ENCODE assay signal across 15 cellular contexts in genomic region chr17:77131919-77132318, GRCh38. TPM values are rescaled to one million over a fixed set of nuclear protein-coding genes. Genes with fewer than 3 reads are reported as not detected.
DNase-seq lines count a peak whose midpoint lies in the region; ATAC-seq, FAIRE-seq and TF ChIP-seq lines count a peak whose summit lies in the region.
"Had no signal": no experiment of that assay in that cellular context is flagged by ENCODE, and none has a peak within 500 bp of the region (broad histone marks: within the 10 kb centered on the region; RNA-seq: fewer than 3 reads in every experiment).

No MANE protein-coding gene starts in this region.

- peaks cover 54% of the 10 kb centered on the region for H3K4me1 Mint-ChIP-seq in chondrocyte (ENCODE audit: low read depth)
- H3K4me1 Mint-ChIP-seq in stimulated activated effector memory CD8-positive, alpha-beta T cell treated with anti-CD3 and anti-CD28 coated beads, Interleukin-12 subunit alpha, Interleukin-12 subunit beta, amount 100 ng/mL, for 72 hours: peaks cover 49% of the 10 kb centered on the region

- H3K4me3 ChIP-seq in heart left ventricle (peak overlapping the region in 5 of 12 donors; percentile 13 to 41 (median 33)), keratinocyte (ENCODE audit: control insufficient read depth in 2 of 3, extremely low read depth in 1 of 3, insufficient read depth in 2 of 3, low read depth in 1 of 3, low read length in 3 of 3) (no peak overlapping the region)
- H3K4me3 ChIP-seq: colonic mucosa, neural progenitor cell, Peyer's patch had no signal

- peak overlapping the region; percentile 76 for H3K27ac Mint-ChIP-seq in chondrocyte (ENCODE audit: unreplicated experiment)
- no peak overlapping the region for H3K27ac Mint-ChIP-seq in stimulated activated effector memory CD8-positive, alpha-beta T cell treated with anti-CD3 and anti-CD28 coated beads, Interleukin-12 subunit alpha, Interleukin-12 subunit beta, amount 100 ng/mL, for 72 hours
- H3K27ac Mint-ChIP-seq: activated naive CD4-positive, alpha-beta T cell treated with anti-CD3 and anti-CD28 coated beads, Interleukin-2, amount 50 U/mL, for 72 hours; neural progenitor cell; type B pancreatic cell had no signal

- DNase-seq in heart left ventricle (peak in 1 of 5 donors; percentile 37), cardiac septum (ENCODE audit: low spot score) (no peak), chondrocyte (ENCODE audit: low spot score) (no peak), keratinocyte (ENCODE audit: low read depth, low spot score) (no peak), GM19240 (ENCODE audit: insufficient read length, low spot score) (no peak), D341Med (ENCODE audit: low spot score) (no peak)
- DNase-seq in stimulated activated effector memory CD8-positive, alpha-beta T cell treated with anti-CD3 and anti-CD28 coated beads, Interleukin-12 subunit alpha, Interleukin-12 subunit beta, amount 100 ng/mL, for 72 hours (ENCODE audit: low spot score in 2 of 2): no peak
- DNase-seq: colonic mucosa, Peyer's patch had no signal

- intact Hi-C loops in heart left ventricle (cut with DNase I): no loop called here
- intact Hi-C loops in cardiac septum (cut with DNase I): no loop called here

- TF ChIP-seq CTCF in heart left ventricle (IDR thresholded peaks at IDR 0.05): no peak
- TF ChIP-seq CTCF in chondrocyte (IDR thresholded peaks at IDR 0.05): no peak
- no peak for TF ChIP-seq CTCF in keratinocyte (optimal IDR thresholded peaks at IDR 0.05 in 1 of 3, IDR thresholded peaks at IDR 0.05 in 1 of 3, conservative IDR thresholded peaks at IDR 0.05 in 1 of 3; ENCODE audit: extremely low read depth in 1 of 3, insufficient read depth in 2 of 3, low read length in 3 of 3)

- H3K79me2 ChIP-seq in keratinocyte (ENCODE audit: control insufficient read depth, insufficient read depth, low read length): no peaks in the 10 kb centered on the region

- no peak overlapping the region for H2AFZ ChIP-seq in keratinocyte (ENCODE audit: control insufficient read depth, low read length)
- H2AFZ ChIP-seq: neural progenitor cell had no signal

- H4K20me1 ChIP-seq in keratinocyte (ENCODE audit: control insufficient read depth, extremely low read depth, insufficient read depth, low read length): no peaks in the 10 kb centered on the region

- no peak for TF ChIP-seq POLR2A in heart left ventricle (IDR thresholded peaks at IDR 0.05)

- WGBS in heart left ventricle, 4 donors: 37 to 49% (median 39%) methylated on average over 5 of the region's 5 CpGs

- H3K9ac ChIP-seq in keratinocyte (ENCODE audit: control insufficient read depth, extremely low read depth, insufficient read depth, low read length): peak overlapping the region; percentile 70
- H3K9ac ChIP-seq: neural progenitor cell had no signal

- no peaks in the 10 kb centered on the region for H3K36me3 ChIP-seq in heart left ventricle
- H3K36me3 ChIP-seq in keratinocyte (ENCODE audit: control insufficient read depth in 2 of 2, extremely low read depth in 1 of 2, insufficient read depth in 2 of 2, low read length in 2 of 2): no peaks in the 10 kb centered on the region
- H3K36me3 ChIP-seq: colonic mucosa, neural progenitor cell, Peyer's patch had no signal

- FAIRE-seq in keratinocyte (lab: Jason Lieb, UNC): peak; percentile 57
- FAIRE-seq: A204.1, D721Med had no signal

- H3K9me3 ChIP-seq in heart left ventricle (peaks cover 0 to 7% (median 0%) of the 10 kb centered on the region in 12 donors), keratinocyte (ENCODE audit: control insufficient read depth, low read depth, low read length) (peaks cover 4% of the 10 kb centered on the region)
- H3K9me3 ChIP-seq: colonic mucosa, Peyer's patch had no signal

- no peaks in the 10 kb centered on the region for H3K9me3 Mint-ChIP-seq in chondrocyte (ENCODE audit: low read depth)
- H3K9me3 Mint-ChIP-seq in stimulated activated effector memory CD8-positive, alpha-beta T cell treated with anti-CD3 and anti-CD28 coated beads, Interleukin-12 subunit alpha, Interleukin-12 subunit beta, amount 100 ng/mL, for 72 hours: peaks cover 4% of the 10 kb centered on the region
- H3K9me3 Mint-ChIP-seq: activated naive CD4-positive, alpha-beta T cell treated with anti-CD3 and anti-CD28 coated beads, Interleukin-2, amount 50 U/mL, for 72 hours; neural progenitor cell; type B pancreatic cell had no signal

- peaks cover 0 to 69% (median 22%) of the 10 kb centered on the region in 12 donors for H3K4me1 ChIP-seq in heart left ventricle
- H3K4me1 ChIP-seq in keratinocyte (ENCODE audit: control insufficient read depth, extremely low read depth, insufficient read depth, low read length): peaks cover 39% of the 10 kb centered on the region
- H3K4me1 ChIP-seq: colonic mucosa had no signal

- no peaks in the 10 kb centered on the region for H3K36me3 Mint-ChIP-seq in chondrocyte (ENCODE audit: low read depth)
- peaks cover 5% of the 10 kb centered on the region for H3K36me3 Mint-ChIP-seq in stimulated activated effector memory CD8-positive, alpha-beta T cell treated with anti-CD3 and anti-CD28 coated beads, Interleukin-12 subunit alpha, Interleukin-12 subunit beta, amount 100 ng/mL, for 72 hours
- H3K36me3 Mint-ChIP-seq: neural progenitor cell, type B pancreatic cell had no signal

- ATAC-seq in heart left ventricle: peak in 1 of 4 donors; percentile 12
- no peak for ATAC-seq in GM21737 (IDR thresholded peaks at IDR 0.05; ENCODE audit: unreplicated experiment)
- no peak for ATAC-seq in stimulated activated effector memory CD8-positive, alpha-beta T cell treated with anti-CD3 and anti-CD28 coated beads, Interleukin-12 subunit alpha, Interleukin-12 subunit beta, amount 100 ng/mL, for 72 hours
- ATAC-seq: activated naive CD4-positive, alpha-beta T cell treated with anti-CD3 and anti-CD28 coated beads, Interleukin-2, amount 50 U/mL, for 72 hours had no signal

- H3K27me3 ChIP-seq in heart left ventricle: no peaks in the 10 kb centered on the region
- no peaks in the 10 kb centered on the region for H3K27me3 ChIP-seq in keratinocyte (ENCODE audit: control insufficient read depth, extremely low read depth, insufficient read depth, low read length)
- H3K27me3 ChIP-seq: colonic mucosa, neural progenitor cell, Peyer's patch had no signal

- dilution Hi-C loops in keratinocyte (cut with MboI; ENCODE audit: extremely low pct_ligation_motif_present, low sequenced_read_pairs): no loop called here

- H3K4me2 ChIP-seq in keratinocyte (ENCODE audit: control insufficient read depth, extremely low read depth, insufficient read depth, low read depth, low read length): peak overlapping the region; percentile 79
- H3K4me2 ChIP-seq: neural progenitor cell had no signal

- no peaks in the 10 kb centered on the region for H3K27me3 Mint-ChIP-seq in chondrocyte (ENCODE audit: low read depth)
- H3K27me3 Mint-ChIP-seq: type B pancreatic cell had no signal

- H3K9me1 ChIP-seq in keratinocyte (ENCODE audit: control insufficient read depth, extremely low read depth, insufficient read depth, low read length): no peaks in the 10 kb centered on the region

- H3K4me3 Mint-ChIP-seq in chondrocyte (ENCODE audit: unreplicated experiment): no peak overlapping the region
- H3K4me3 Mint-ChIP-seq in stimulated activated effector memory CD8-positive, alpha-beta T cell treated with anti-CD3 and anti-CD28 coated beads, Interleukin-12 subunit alpha, Interleukin-12 subunit beta, amount 100 ng/mL, for 72 hours: no peak overlapping the region
- H3K4me3 Mint-ChIP-seq: neural progenitor cell, type B pancreatic cell had no signal

- peak overlapping the region; percentile 76 to 96 (median 87) for H3K27ac ChIP-seq in heart left ventricle
- H3K27ac ChIP-seq in keratinocyte (ENCODE audit: control insufficient read depth, insufficient read depth, low read length): peak overlapping the region; percentile 92
- H3K27ac ChIP-seq: colonic mucosa, neural progenitor cell, Peyer's patch had no signal

RNA-seq across cellular contexts. Expression of gene SEC14L1, which starts 8.8 kb away (rescaled TPM):
- total RNA-seq in heart left ventricle: 100 to 1,000 TPM in 1 of 9 donors, 10 to 100 TPM in 8; 43.6 to 116 (median 53.7) TPM
- polyA plus RNA-seq in heart left ventricle: 10 to 100 TPM; 26.6 to 69.5 TPM
- total RNA-seq in cardiac septum: 44.2 TPM
- 47.1 to 60.0 TPM (median 51.8 TPM) in 3 replicates for total RNA-seq in chondrocyte
- polyA plus RNA-seq in keratinocyte: 20.1 to 44.6 TPM (median 35.6 TPM) in 3 replicates
- polyA plus RNA-seq in keratinocyte (2011; ENCODE audit: low read depth): 114 TPM
- polyA plus RNA-seq in keratinocyte (2011; cell fraction: cytosol; rRNA removed): 38.6 and 56.2 TPM in 2 replicates
- 55.1 and 64.2 TPM in 2 replicates for polyA plus RNA-seq in keratinocyte (2011; cell fraction: nucleus; rRNA removed)
- 40.0 and 57.5 TPM in 2 replicates for polyA plus RNA-seq in keratinocyte (2012; ENCODE audit: low replicate concordance)
- 32.6 to 43.9 TPM (median 43.7 TPM) in 3 replicates for polyA minus RNA-seq in keratinocyte
- 58.9 TPM for polyA minus RNA-seq in keratinocyte (2011; cell fraction: cytosol; rRNA and poly(A)+ RNA removed)
- 34.9 and 68.3 TPM in 2 replicates for polyA minus RNA-seq in keratinocyte (2011; cell fraction: nucleus; rRNA and poly(A)+ RNA removed)
